Comparison of ENCODE assay signal across 1 cellular context in the genomic region with DNA sequence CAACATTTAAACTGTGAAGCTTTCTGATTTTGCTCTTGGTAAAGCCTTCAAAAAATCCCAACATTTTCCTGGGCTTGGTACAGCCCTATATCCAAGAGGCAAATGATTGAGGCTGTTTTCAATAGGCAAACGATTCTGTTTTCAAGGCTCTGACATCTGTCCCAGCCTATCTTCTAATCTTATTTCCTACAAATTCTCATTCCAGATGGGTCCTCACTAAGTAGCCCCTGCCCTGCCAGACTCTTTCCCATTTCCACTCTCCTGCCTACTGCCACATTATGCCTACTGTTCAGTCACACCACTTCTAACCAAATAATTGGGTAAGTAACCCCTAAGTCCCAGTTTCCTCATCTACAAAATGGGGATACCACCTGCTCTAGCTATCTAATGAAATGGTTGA.
TF ChIP-seq lines count a peak whose summit lies in the region.

No MANE protein-coding gene starts in this region.

TF ChIP-seq in GM12891, 5 proteins besides CTCF, POLR2A, EP300 and RAD21:
- no peak for TF ChIP-seq PAX5 (IDR thresholded peaks at IDR 0.05; ENCODE audit: insufficient read depth, low read length, severe bottlenecking)
- TF ChIP-seq POLR2AphosphoS5 (IDR thresholded peaks at IDR 0.05; ENCODE audit: low read depth, low read length) = no peak
- TF ChIP-seq POU2F2 (IDR thresholded peaks at IDR 0.05; ENCODE audit: low read depth, low read length) = no peak
- TF ChIP-seq SPI1 (IDR thresholded peaks at IDR 0.05; ENCODE audit: low read depth, low read length) = no peak
- TF ChIP-seq TAF1 (IDR thresholded peaks at IDR 0.05; ENCODE audit: low read depth, low read length) = no peak
